ENCODE assay signal across 15 cellular contexts in genomic region chr17:9918804-9919352, GRCh38. TPM values are rescaled to one million over a fixed set of nuclear protein-coding genes. Genes with fewer than 3 reads are reported as not detected.
DNase-seq lines count a peak whose midpoint lies in the region; ATAC-seq and TF ChIP-seq lines count a peak whose summit lies in the region.
"Had no signal": no experiment of that assay in that cellular context is flagged by ENCODE, and none has a peak within 500 bp of the region (broad histone marks: within the 10 kb centered on the region; RNA-seq: fewer than 3 reads in every experiment).

No MANE protein-coding gene starts in this region.

- no peaks in the 10 kb centered on the region for H3K27me3 ChIP-seq in dorsolateral prefrontal cortex

- in situ Hi-C loops in G401 (cut with HindIII; ENCODE audit: low sequenced_read_pairs): no loop called here

- DNase-seq in G401 (ENCODE audit: low spot score) (peak; percentile 58), NCI-H82 treated with DMSO at 0.1 percent for 48 hours (lab: John Stamatoyannopoulos, UW; ENCODE audit: unreplicated experiment) (peak; percentile 97), dorsolateral prefrontal cortex (no peak), kidney tubule cell (ENCODE audit: low spot score) (no peak), GDM1 (lab: John Stamatoyannopoulos, UW) (no peak)
- DNase-seq: Caco-2; CD8-positive, alpha-beta memory T cell; DMS53 had no signal

- peak overlapping the region in 41 of 59 donors; percentile 1 to 93 (median 44) for H3K27ac ChIP-seq in dorsolateral prefrontal cortex

- TF ChIP-seq CTCF in dorsolateral prefrontal cortex (IDR thresholded peaks at IDR 0.05 in 54 of 56, conservative IDR thresholded peaks at IDR 0.05 in 2 of 56; ENCODE audit: low read depth in 1 of 56, partially characterized antibody in 56 of 56): no peak

- ATAC-seq in GM21390 (IDR thresholded peaks at IDR 0.05; ENCODE audit: unreplicated experiment) (no peak), HG02610 (IDR thresholded peaks at IDR 0.05; ENCODE audit: unreplicated experiment) (no peak)
- ATAC-seq: GM12878, HepG2 had no signal

- H3K4me3 ChIP-seq in dorsolateral prefrontal cortex: no peak overlapping the region
- H3K4me3 ChIP-seq: GM12878, HAP-1 had no signal

- intact Hi-C loops in dorsolateral prefrontal cortex (cut with DNase I): no loop called here

RNA-seq across cellular contexts. Expression of gene RCVRN, which starts 13.8 kb away (rescaled TPM):
- not detected in 2 replicates for total RNA-seq in G401 (2014; rRNA removed; shearing (Covaris generic))
- total RNA-seq in dorsolateral prefrontal cortex: 1 to 10 TPM in 102 of 120 experiments, under 1 TPM in 18; 0.18 to 9.5 (median 2.6) TPM
- total RNA-seq: A673; Caco-2; CD8-positive, alpha-beta memory T cell; H1; HepG2 had no signal

Comparison
In these comparisons a context has a peak if more than half of its experiments do, and no peak if none do; other contexts are left out.
1. DNase-seq: peak in G401 (single experiment) and NCI-H82 treated with DMSO at 0.1 percent for 48 hours (single experiment); none in dorsolateral prefrontal cortex (0 of 10), kidney tubule cell (single experiment) and GDM1 (single experiment).